Comparison of ENCODE assay signal across 12 cellular contexts in the genomic region with DNA sequence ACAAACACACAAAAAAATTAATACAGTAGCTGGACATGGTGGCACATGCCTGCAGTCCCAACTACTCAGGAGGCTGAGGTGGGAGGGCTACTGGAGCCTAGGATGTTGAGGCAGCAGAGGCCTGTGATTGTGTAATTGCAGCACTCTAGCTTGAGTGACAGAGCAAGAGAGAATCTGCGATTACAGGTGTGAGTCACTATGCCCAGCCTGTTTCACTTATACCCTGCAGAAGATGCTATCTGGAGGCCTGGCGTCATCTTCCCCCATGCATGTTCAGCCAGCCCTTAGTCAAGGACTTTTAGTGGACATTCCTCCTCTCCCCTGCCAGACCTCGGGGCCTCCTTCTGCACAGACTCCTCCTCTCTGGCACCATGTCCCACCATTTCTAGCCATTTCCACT. TPM values are rescaled to one million over a fixed set of nuclear protein-coding genes. Genes with fewer than 3 reads are reported as not detected.
DNase-seq lines count a peak whose midpoint lies in the region; ATAC-seq, FAIRE-seq and TF ChIP-seq lines count a peak whose summit lies in the region.
"Had no signal": no experiment of that assay in that cellular context is flagged by ENCODE, and none has a peak within 500 bp of the region (broad histone marks: within the 10 kb centered on the region; RNA-seq: fewer than 3 reads in every experiment).

No MANE protein-coding gene starts in this region.

- H3K36me3 ChIP-seq in GM12878 (ENCODE audit: control insufficient read depth in 2 of 2, insufficient read depth in 2 of 2, low read length in 1 of 2): no peaks in the 10 kb centered on the region
- H3K36me3 ChIP-seq in left lung: no peaks in the 10 kb centered on the region

- H3K4me3 ChIP-seq in GM12878 (no peak overlapping the region), left lung (no peak overlapping the region)

- SMC1A ChIA-PET in GM12878 (lab: Charles Lee; ENCODE audit: uncharacterized antibody, unreplicated experiment): no interaction called here

- no peak for TF ChIP-seq EP300 in GM12878 (IDR thresholded peaks at IDR 0.05; ENCODE audit: borderline replicate concordance in 1 of 2, control insufficient read depth in 1 of 2, low read depth in 2 of 2, low read length in 2 of 2)

- no peaks in the 10 kb centered on the region for H3K9me3 ChIP-seq in GM12878 (replicated peaks; ENCODE audit: control insufficient read depth, insufficient read depth, low read length)
- no peaks in the 10 kb centered on the region for H3K9me3 ChIP-seq in left lung

- ATAC-seq in GM12878 (no peak), left lung (peak; percentile 62), HG02678 (IDR thresholded peaks at IDR 0.05; ENCODE audit: unreplicated experiment) (no peak), HG03469 (IDR thresholded peaks at IDR 0.05; ENCODE audit: unreplicated experiment) (no peak)
- ATAC-seq: activated CD4-positive, CD25-positive, alpha-beta regulatory T cell treated with anti-CD3 and anti-CD28 coated beads, Interleukin-2, amount 50 U/mL, for 24 hours; sciatic nerve had no signal

- intact Hi-C loops in GM12878 (cut with micrococcal nuclease; ENCODE audit: unreplicated experiment): no loop called here
- intact Hi-C loops in left lung (cut with DNase I): no loop called here

- H3K79me2 ChIP-seq in GM12878 (ENCODE audit: control insufficient read depth, insufficient read depth, low read length): no peaks in the 10 kb centered on the region

- FAIRE-seq in GM12878 (lab: Jason Lieb, UNC): no peak
- FAIRE-seq: A204.1 had no signal

- in situ Hi-C loops in GM12878 (cut with MboI): no loop called here

- RAD21 ChIA-PET in GM12878 (lab: Charles Lee; ENCODE audit: unreplicated experiment): interaction anchor here (1.6 kb wide), 1 partner anchor 23 kb away, joined by 3 read pairs; no protein-coding TSS in a partner anchor

- TF ChIP-seq CTCF in GM12878 (IDR thresholded peaks at IDR 0.05 in 2 of 3, conservative IDR thresholded peaks at IDR 0.05 in 1 of 3; ENCODE audit: control insufficient read depth in 2 of 3, extremely low read depth in 1 of 3, insufficient read depth in 1 of 3, low read depth in 3 of 3, low read length in 3 of 3) (no peak), left lung (IDR thresholded peaks at IDR 0.05) (no peak)

- TF ChIP-seq RAD21 in GM12878 (IDR thresholded peaks at IDR 0.05; ENCODE audit: insufficient read depth, low read depth, low read length): no peak

- H3K27ac ChIP-seq in GM12878 (ENCODE audit: control insufficient read depth, insufficient read depth) (no peak overlapping the region), left lung (no peak overlapping the region)

- DNase-seq in NCI-H2227 (lab: John Stamatoyannopoulos, UW; ENCODE audit: unreplicated experiment) (peak; percentile 27), NCI-H2227 treated with DMSO at 0.1 percent for 48 hours (lab: John Stamatoyannopoulos, UW) (no peak), HPDE6-E6E7 (ENCODE audit: extremely low spot score) (peak; percentile 89), GM12878 (ENCODE audit: low read depth, low spot score) (no peak), left lung (no peak), pons (ENCODE audit: low spot score) (no peak)
- DNase-seq: NCI-H1048 had no signal

- H3K4me1 ChIP-seq in GM12878 (ENCODE audit: control insufficient read depth, insufficient read depth, low read length) (no peaks in the 10 kb centered on the region), left lung (no peaks in the 10 kb centered on the region)

- H3K27me3 ChIP-seq in GM12878 (replicated peaks in 1 of 2; ENCODE audit: control insufficient read depth in 2 of 2, insufficient read depth in 2 of 2, low read length in 1 of 2) (no peaks in the 10 kb centered on the region), left lung (peaks cover 0 to 5% of the 10 kb centered on the region in 2 donors)

- CTCF ChIA-PET in GM12878 (lab: Yijun Ruan, JAX): interaction anchor here (1.7 kb wide), 1 partner anchor 24 kb away, joined by 9 read pairs; no protein-coding TSS in a partner anchor

- no peak for TF ChIP-seq POLR2A in GM12878 (IDR thresholded peaks at IDR 0.05; ENCODE audit: low read depth, low read length)

- H3K4me2 ChIP-seq in GM12878 (ENCODE audit: control insufficient read depth, insufficient read depth): no peak overlapping the region

- H4K20me1 ChIP-seq in GM12878 (ENCODE audit: control insufficient read depth, insufficient read depth): no peaks in the 10 kb centered on the region

- POLR2A ChIA-PET in GM12878 (lab: Charles Lee): no interaction called here

- no peak overlapping the region for H2AFZ ChIP-seq in GM12878 (ENCODE audit: control insufficient read depth, low read depth, low read length)

- BruUV-seq in GM12878 (replicated peaks; lab: Mats Ljungman, UMichigan): no TSS peak

- H3K9ac ChIP-seq in GM12878 (ENCODE audit: control insufficient read depth, insufficient read depth, low read length): no peak overlapping the region

- 30% methylated on average over 3 of the region's 3 CpGs for WGBS in GM12878 (ENCODE audit: insufficient coverage, insufficient replicate concordance, low lambda C conversion rate, missing lambda C conversion rate)

TF ChIP-seq in GM12878, 131 proteins besides CTCF, POLR2A, EP300 and RAD21:
- TF ChIP-seq, protein P1, sequence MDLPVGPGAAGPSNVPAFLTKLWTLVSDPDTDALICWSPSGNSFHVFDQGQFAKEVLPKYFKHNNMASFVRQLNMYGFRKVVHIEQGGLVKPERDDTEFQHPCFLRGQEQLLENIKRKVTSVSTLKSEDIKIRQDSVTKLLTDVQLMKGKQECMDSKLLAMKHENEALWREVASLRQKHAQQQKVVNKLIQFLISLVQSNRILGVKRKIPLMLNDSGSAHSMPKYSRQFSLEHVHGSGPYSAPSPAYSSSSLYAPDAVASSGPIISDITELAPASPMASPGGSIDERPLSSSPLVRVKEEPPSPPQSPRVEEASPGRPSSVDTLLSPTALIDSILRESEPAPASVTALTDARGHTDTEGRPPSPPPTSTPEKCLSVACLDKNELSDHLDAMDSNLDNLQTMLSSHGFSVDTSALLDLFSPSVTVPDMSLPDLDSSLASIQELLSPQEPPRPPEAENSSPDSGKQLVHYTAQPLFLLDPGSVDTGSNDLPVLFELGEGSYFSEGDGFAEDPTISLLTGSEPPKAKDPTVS (IDR thresholded peaks at IDR 0.05; ENCODE audit: low read depth, low read length): no peak
- TF ChIP-seq, protein P2, sequence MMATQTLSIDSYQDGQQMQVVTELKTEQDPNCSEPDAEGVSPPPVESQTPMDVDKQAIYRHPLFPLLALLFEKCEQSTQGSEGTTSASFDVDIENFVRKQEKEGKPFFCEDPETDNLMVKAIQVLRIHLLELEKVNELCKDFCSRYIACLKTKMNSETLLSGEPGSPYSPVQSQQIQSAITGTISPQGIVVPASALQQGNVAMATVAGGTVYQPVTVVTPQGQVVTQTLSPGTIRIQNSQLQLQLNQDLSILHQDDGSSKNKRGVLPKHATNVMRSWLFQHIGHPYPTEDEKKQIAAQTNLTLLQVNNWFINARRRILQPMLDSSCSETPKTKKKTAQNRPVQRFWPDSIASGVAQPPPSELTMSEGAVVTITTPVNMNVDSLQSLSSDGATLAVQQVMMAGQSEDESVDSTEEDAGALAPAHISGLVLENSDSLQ (IDR thresholded peaks at IDR 0.05): peak; percentile 12; the same call in 1 of the 2 replicates
- no peak for TF ChIP-seq SMARCA5 (IDR thresholded peaks at IDR 0.05)

RNA-seq across cellular contexts. Expression of a gene that starts 36.3 kb away (rescaled TPM):
- total RNA-seq in GM12878 (2013; cell fraction: nucleolus; rRNA removed): 45.7 and 57.1 TPM in 2 replicates
- total RNA-seq in GM12878 (2014; rRNA removed) (62.9 and 77.6 TPM in 2 replicates), GM12878 (2014; rRNA removed; fragmentation: Illumina TruSeq; extraction: Trizol) (85.1 and 93.4 TPM in 2 replicates), GM12878 (2021) (176 TPM in 2 replicates), left lung (10 to 100 TPM; 56.8 to 60.7 TPM)
- 27.0 TPM for polyA plus RNA-seq in GM12878 (2011; ENCODE audit: low read depth)
- polyA plus RNA-seq in GM12878 (2011; rRNA removed) (34.4 and 60.5 TPM in 2 replicates), GM12878 (2014; fragmentation: Illumina TruSeq; extraction: Trizol) (88.3 and 128 TPM in 2 replicates), GM12878 (2014; fragmentation: Nextera tagmentation; extraction: Ambion mirVana) (100 to 1,000 TPM in 1 of 2 experiments, 10 to 100 TPM in 1; 38.3 to 124 TPM), GM12878 (2014; rRNA removed) (99.6 and 118 TPM in 2 replicates), GM12878 (2016; fragmentation: Nextera tagmentation; extraction: Ambion mirVana) (10 to 100 TPM; 10.7 to 32.2 TPM)
- polyA plus RNA-seq in GM12878 (2011; cell fraction: cytosol; rRNA removed): 91.5 and 94.4 TPM in 2 replicates
- 108 and 135 TPM in 2 replicates for polyA plus RNA-seq in GM12878 (2011; cell fraction: nucleus; rRNA removed)
- polyA plus RNA-seq in GM12878 (2012): 56.0 and 64.4 TPM in 2 replicates
- 65.9 and 81.3 TPM in 2 replicates for polyA minus RNA-seq in GM12878 (2011; rRNA and poly(A)+ RNA removed)
- 63.7 and 66.3 TPM in 2 replicates for polyA minus RNA-seq in GM12878 (2011; cell fraction: cytosol; rRNA and poly(A)+ RNA removed)
- polyA minus RNA-seq in GM12878 (2011; cell fraction: nucleus; rRNA and poly(A)+ RNA removed): 17.0 and 35.5 TPM in 2 replicates

Comparison
In these comparisons a context has a peak if more than half of its experiments do, and no peak if none do; other contexts are left out.
1. DNase-seq: peak in NCI-H2227 (single experiment) and HPDE6-E6E7 (single experiment); none in NCI-H2227 treated with DMSO at 0.1 percent for 48 hours (single experiment), GM12878 (single experiment), left lung (0 of 2) and pons (single experiment).